11 cellular contexts compared by ENCODE assay signal in the genomic region with DNA sequence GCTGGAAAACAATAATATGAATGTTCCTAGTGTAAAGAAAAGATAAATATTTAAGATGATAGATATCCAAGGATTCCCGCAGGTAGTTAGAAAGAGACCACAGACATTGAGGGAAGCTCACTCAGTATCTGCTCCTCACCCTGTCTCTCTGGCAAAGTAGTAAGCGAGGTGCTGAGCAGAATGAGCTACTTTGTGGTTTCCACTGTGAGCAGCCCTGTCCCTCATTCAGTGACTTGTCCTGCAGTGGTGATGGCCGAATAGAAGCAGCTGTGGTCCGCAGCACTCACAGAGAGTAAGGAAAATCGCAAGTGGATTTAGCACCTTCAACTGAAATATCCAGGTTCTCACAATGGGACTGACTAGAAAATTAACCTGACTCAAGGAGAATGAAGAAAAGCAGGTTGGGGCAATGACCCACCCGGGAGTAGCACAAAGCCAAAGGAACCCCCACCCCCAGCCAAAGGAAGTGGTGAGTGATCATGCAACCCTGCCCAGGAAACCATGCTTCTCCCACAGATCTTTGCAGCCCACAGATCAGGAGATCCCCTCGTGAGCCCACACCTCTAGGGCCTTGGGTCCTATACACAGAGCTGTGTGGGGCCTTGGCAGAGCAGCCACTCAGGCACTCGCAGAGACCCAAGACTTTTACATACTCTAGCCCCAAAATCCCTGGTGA. TPM values are rescaled to one million over a fixed set of nuclear protein-coding genes. Genes with fewer than 3 reads are reported as not detected.
DNase-seq lines count a peak whose midpoint lies in the region; ATAC-seq, FAIRE-seq and TF ChIP-seq lines count a peak whose summit lies in the region.
"Had no signal": no experiment of that assay in that cellular context is flagged by ENCODE, and none has a peak within 500 bp of the region (broad histone marks: within the 10 kb centered on the region; RNA-seq: fewer than 3 reads in every experiment).

No MANE protein-coding gene starts in this region.

- no peaks in the 10 kb centered on the region for H3K27me3 ChIP-seq in BE2C

- no peaks in the 10 kb centered on the region for H3K4me1 ChIP-seq in BE2C

- peak overlapping the region; percentile 88 for H3K27ac Mint-ChIP-seq in activated T-cell treated with anti-CD3 and anti-CD28 coated beads, Interleukin-2, amount 50 U/mL, for 24 hours

- no peaks in the 10 kb centered on the region for H3K36me3 Mint-ChIP-seq in activated T-cell treated with anti-CD3 and anti-CD28 coated beads, Interleukin-2, amount 50 U/mL, for 24 hours (ENCODE audit: low read depth)

- H3K27me3 Mint-ChIP-seq in activated T-cell treated with anti-CD3 and anti-CD28 coated beads, Interleukin-2, amount 50 U/mL, for 24 hours = no peaks in the 10 kb centered on the region

- no peaks in the 10 kb centered on the region for H3K9me3 ChIP-seq in BE2C

- H3K9me3 Mint-ChIP-seq in activated T-cell treated with anti-CD3 and anti-CD28 coated beads, Interleukin-2, amount 50 U/mL, for 24 hours = no peaks in the 10 kb centered on the region

- H3K4me3 ChIP-seq in BE2C (ENCODE audit: low read depth, low read length) = no peak overlapping the region

- H3K4me1 Mint-ChIP-seq in activated T-cell treated with anti-CD3 and anti-CD28 coated beads, Interleukin-2, amount 50 U/mL, for 24 hours (ENCODE audit: low read depth) = peaks cover 42% of the 10 kb centered on the region

- FAIRE-seq in frontal cortex (lab: Jason Lieb, UNC) = no peak

- peak; percentile 45 for DNase-seq in activated T-cell treated with anti-CD3 and anti-CD28 coated beads, Interleukin-2, amount 50 U/mL, for 24 hours
- peak; percentile 29 for DNase-seq in stimulated activated CD8-positive, alpha-beta memory T cell treated with anti-CD3 and anti-CD28 coated beads, Interleukin-12 subunit alpha, Interleukin-12 subunit beta, amount 100 ng/mL, for 1 hour (ENCODE audit: low read depth)
- DNase-seq in frontal cortex (ENCODE audit: low spot score in 2 of 2) (no peak), BE2C (no peak), mucosa of gallbladder (ENCODE audit: low spot score) (no peak)
- DNase-seq: NCI-H187 treated with DMSO at 0.1 percent for 48 hours had no signal

- peak; percentile 76 for ATAC-seq in GM18909 (IDR thresholded peaks at IDR 0.05; ENCODE audit: poor library complexity, unreplicated experiment)
- peak; percentile 84 for ATAC-seq in HG03460 (IDR thresholded peaks at IDR 0.05; ENCODE audit: unreplicated experiment)
- ATAC-seq in HG03159 (IDR thresholded peaks at IDR 0.05; ENCODE audit: unreplicated experiment) = no peak
- ATAC-seq: left lobe of liver had no signal

- H3K36me3 ChIP-seq in BE2C = no peaks in the 10 kb centered on the region

- no peak for TF ChIP-seq CTCF in BE2C (IDR thresholded peaks at IDR 0.05; ENCODE audit: low read depth, low read length)

- peak overlapping the region; percentile 43 for H3K4me3 Mint-ChIP-seq in activated T-cell treated with anti-CD3 and anti-CD28 coated beads, Interleukin-2, amount 50 U/mL, for 24 hours

RNA-seq across cellular contexts. Expression of a gene that starts 21.8 kb away (rescaled TPM):
- 14.3 TPM for total RNA-seq in frontal cortex
- polyA plus RNA-seq in BE2C (2012; ENCODE audit: insufficient read depth, insufficient read length, low read depth) = 22.6 TPM
- 42.9 TPM for total RNA-seq in mucosa of gallbladder

RNA-seq across cellular contexts. Expression of a gene that starts 31.9 kb away (rescaled TPM):
- total RNA-seq in frontal cortex (not detected), mucosa of gallbladder (not detected)
- not detected for polyA plus RNA-seq in BE2C (2012; ENCODE audit: insufficient read depth, insufficient read length, low read depth)
- total RNA-seq: left lobe of liver, skeletal muscle tissue had no signal

RNA-seq across cellular contexts. Expression of a gene that starts 45.1 kb away (rescaled TPM):
- total RNA-seq in frontal cortex = 1,502 TPM
- polyA plus RNA-seq in BE2C (2012; ENCODE audit: insufficient read depth, insufficient read length, low read depth) = 1,149 TPM
- total RNA-seq in mucosa of gallbladder = 518 TPM

Comparison
In these comparisons a context has a peak if more than half of its experiments do, and no peak if none do; other contexts are left out.
1. DNase-seq: peak in activated T-cell treated with anti-CD3 and anti-CD28 coated beads, Interleukin-2, amount 50 U/mL, for 24 hours (single experiment) and stimulated activated CD8-positive, alpha-beta memory T cell treated with anti-CD3 and anti-CD28 coated beads, Interleukin-12 subunit alpha, Interleukin-12 subunit beta, amount 100 ng/mL, for 1 hour (single experiment); none in frontal cortex (0 of 2), BE2C (single experiment) and mucosa of gallbladder (single experiment).